In genomic region chr5:88889165-88890069, GRCh38 we compare ENCODE assay signal across 8 cellular contexts. TPM values are rescaled to one million over a fixed set of nuclear protein-coding genes. Genes with fewer than 3 reads are reported as not detected.
DNase-seq lines count a peak whose midpoint lies in the region; ATAC-seq and TF ChIP-seq lines count a peak whose summit lies in the region.

No MANE protein-coding gene starts in this region.

- intact Hi-C loops in vagina (cut with DNase I), result loop anchor here (10.0 kb wide), 1 partner anchor 155 kb away; no protein-coding TSS in a partner anchor

- H3K27me3 Mint-ChIP-seq in T-helper 2 cell treated with Interferon-gamma antibody and Interleukin-4, amounts not matched to agents 5 μg/mL and 100 μg/mL, for 36 hours (ENCODE audit: low read depth), result peaks cover 69% of the 10 kb centered on the region

- H3K27ac ChIP-seq in esophagus (ENCODE audit: low read depth in 2 of 2, low read length in 1 of 2) (peak overlapping the region; percentile 79 to 82), mucosa of rectum (ENCODE audit: low read depth in 2 of 2, low read length in 2 of 2) (peak overlapping the region; percentile 62 to 79), vagina (peak overlapping the region; percentile 79)

- H3K9me3 ChIP-seq in esophagus (ENCODE audit: control insufficient read depth in 2 of 2, insufficient read depth in 1 of 2, low read depth in 1 of 2, low read length in 1 of 2), result no peaks in the 10 kb centered on the region
- no peaks in the 10 kb centered on the region for H3K9me3 ChIP-seq in mucosa of rectum (ENCODE audit: control insufficient read depth in 2 of 2, low read length in 2 of 2)
- H3K9me3 ChIP-seq in vagina, result no peaks in the 10 kb centered on the region

- H3K36me3 ChIP-seq in esophagus (ENCODE audit: control insufficient read depth in 2 of 2, insufficient read depth in 2 of 2, low read length in 1 of 2) (no peaks in the 10 kb centered on the region), mucosa of rectum (ENCODE audit: control insufficient read depth in 2 of 2, insufficient read depth in 2 of 2, low read length in 2 of 2) (no peaks in the 10 kb centered on the region), vagina (no peaks in the 10 kb centered on the region)

- TF ChIP-seq CTCF in vagina (IDR thresholded peaks at IDR 0.05), result no peak

- H3K27ac Mint-ChIP-seq in T-helper 2 cell treated with Interferon-gamma antibody and Interleukin-4, amounts not matched to agents 5 μg/mL and 100 μg/mL, for 36 hours, result no peak overlapping the region

- H3K27me3 ChIP-seq in esophagus (ENCODE audit: control insufficient read depth in 1 of 2, insufficient read depth in 2 of 2, low read length in 2 of 2) (no peaks in the 10 kb centered on the region), mucosa of rectum (ENCODE audit: control insufficient read depth in 2 of 2, insufficient read depth in 2 of 2, low read length in 2 of 2) (peaks cover 2 to 3% of the 10 kb centered on the region in 2 donors), vagina (no peaks in the 10 kb centered on the region)

- DNase-seq in RPMI8226 (peak; percentile 83), vagina (ENCODE audit: extremely low spot score in 2 of 2) (no peak)
- DNase-seq in T-helper 2 cell treated with Interferon-gamma antibody and Interleukin-4, amounts not matched to agents 5 μg/mL and 100 μg/mL, for 36 hours (ENCODE audit: low spot score), result no peak

- no peaks in the 10 kb centered on the region for H3K9me3 Mint-ChIP-seq in T-helper 2 cell treated with Interferon-gamma antibody and Interleukin-4, amounts not matched to agents 5 μg/mL and 100 μg/mL, for 36 hours

- H3K4me1 ChIP-seq in esophagus (ENCODE audit: control insufficient read depth in 2 of 2, insufficient read depth in 2 of 2, low read length in 1 of 2) (no peaks in the 10 kb centered on the region), mucosa of rectum (ENCODE audit: control insufficient read depth in 2 of 2, insufficient read depth in 2 of 2, low read length in 2 of 2) (peaks cover 1 to 4% of the 10 kb centered on the region in 2 donors), vagina (no peaks in the 10 kb centered on the region)

- H3K36me3 Mint-ChIP-seq in T-helper 2 cell treated with Interferon-gamma antibody and Interleukin-4, amounts not matched to agents 5 μg/mL and 100 μg/mL, for 36 hours (ENCODE audit: low read depth), result no peaks in the 10 kb centered on the region

- no peak for TF ChIP-seq POLR2A in vagina (IDR thresholded peaks at IDR 0.05)

- ATAC-seq in GM18498 (IDR thresholded peaks at IDR 0.05; ENCODE audit: unreplicated experiment) (peak; percentile 43), HG02610 (IDR thresholded peaks at IDR 0.05; ENCODE audit: unreplicated experiment) (peak; percentile 35), GM18520 (IDR thresholded peaks at IDR 0.05; ENCODE audit: unreplicated experiment) (no peak)

- 4 to 7% methylated on average over 50 of the region's 50 CpGs for WGBS in esophagus, 2 donors

- H3K4me3 Mint-ChIP-seq in T-helper 2 cell treated with Interferon-gamma antibody and Interleukin-4, amounts not matched to agents 5 μg/mL and 100 μg/mL, for 36 hours, result no peak overlapping the region

- peak overlapping the region; percentile 49 to 50 for H3K4me3 ChIP-seq in esophagus (ENCODE audit: low read depth in 1 of 2, low read length in 2 of 2)
- H3K4me3 ChIP-seq in mucosa of rectum (ENCODE audit: low read length in 2 of 2), result peak overlapping the region; percentile 72 to 79
- peak overlapping the region; percentile 54 to 59 for H3K4me3 ChIP-seq in vagina

- H3K9ac ChIP-seq in mucosa of rectum (ENCODE audit: low read depth in 1 of 2, low read length in 2 of 2), result peak overlapping the region; percentile 54 to 70

- peaks cover 3% of the 10 kb centered on the region for H3K4me1 Mint-ChIP-seq in T-helper 2 cell treated with Interferon-gamma antibody and Interleukin-4, amounts not matched to agents 5 μg/mL and 100 μg/mL, for 36 hours (ENCODE audit: low read depth)

RNA-seq across cellular contexts. Expression of gene MEF2C, which starts 6.4 kb away (rescaled TPM):
- 1 to 10 TPM; 1.6 to 1.7 TPM for polyA plus RNA-seq in esophagus
- 22.3 TPM for total RNA-seq in vagina
